ENCODE assay signal across 12 cellular contexts in genomic region chr19:50772408-50773311, GRCh38. TPM values are rescaled to one million over a fixed set of nuclear protein-coding genes. Genes with fewer than 3 reads are reported as not detected.
A peak's percentile ranks its signal among the peaks of the same experiment; 100 is the strongest.
DNase-seq lines count a peak whose midpoint lies in the region; ATAC-seq, FAIRE-seq and TF ChIP-seq lines count a peak whose summit lies in the region.
"Had no signal": no experiment of that assay in that cellular context is flagged by ENCODE, and none has a peak within 500 bp of the region (broad histone marks: within the 10 kb centered on the region; RNA-seq: fewer than 3 reads in every experiment).

No MANE protein-coding gene starts in this region.

- CTCF ChIA-PET in WTC11 (lab: Charles Lee), result interaction anchor here (0.9 to 1.8 kb wide), 4 partner anchors 48 to 216 kb away, joined by 3 to 6 read pairs (median 4); no protein-coding TSS in a partner anchor

- POLR2A ChIA-PET in WTC11 (lab: Charles Lee), result interaction anchor here (1.5 kb wide), 1 partner anchor 48 kb away, joined by 4 read pairs; no protein-coding TSS in a partner anchor

- H3K27me3 Mint-ChIP-seq in WTC11 (ENCODE audit: low read depth), result peaks cover 64% of the 10 kb centered on the region

- no peak overlapping the region for H3K27ac ChIP-seq in substantia nigra (ENCODE audit: low read depth, low read length, poor library complexity, severe bottlenecking)
- H3K27ac ChIP-seq: adrenal gland, tibial nerve had no signal

- no peak overlapping the region for H3K27ac Mint-ChIP-seq in WTC11
- H3K27ac Mint-ChIP-seq: T-helper 1 cell treated with Interleukin-12 subunit alpha and Interleukin-12 subunit beta and Interleukin-4 antibody, amounts not matched to agents 30 μg/mL and 1 μg/mL, for 36 hours had no signal

- H3K4me3 Mint-ChIP-seq in WTC11, result no peak overlapping the region
- H3K4me3 Mint-ChIP-seq: T-helper 1 cell treated with Interleukin-12 subunit alpha and Interleukin-12 subunit beta and Interleukin-4 antibody, amounts not matched to agents 30 μg/mL and 1 μg/mL, for 36 hours had no signal

- TF ChIP-seq CTCF in WTC11 (IDR thresholded peaks at IDR 0.05), result no peak

- H3K9me3 Mint-ChIP-seq in WTC11, result no peaks in the 10 kb centered on the region
- H3K9me3 Mint-ChIP-seq: T-helper 1 cell treated with Interleukin-12 subunit alpha and Interleukin-12 subunit beta and Interleukin-4 antibody, amounts not matched to agents 30 μg/mL and 1 μg/mL, for 36 hours had no signal

- no peak for FAIRE-seq in GM19239 (lab: Jason Lieb, UNC)

- H3K4me1 Mint-ChIP-seq in WTC11, result peaks cover 5% of the 10 kb centered on the region

- no peaks in the 10 kb centered on the region for H3K36me3 Mint-ChIP-seq in WTC11

- peak; percentile 61 for DNase-seq in AG08396 (ENCODE audit: low spot score)
- DNase-seq in Kasumi-1 (lab: John Stamatoyannopoulos, UW), result peak; percentile 32 to 58
- no peak for DNase-seq in WTC11 (ENCODE audit: low spot score)
- DNase-seq in substantia nigra (lab: John Stamatoyannopoulos, UW), result no peak
- no peak for DNase-seq in GM19239 (ENCODE audit: insufficient read length, low spot score)
- DNase-seq: adrenal gland, NCI-H526 treated with DMSO at 0.1 percent for 48 hours had no signal

- ATAC-seq in WTC11 (peak; percentile 61), HG02884 (IDR thresholded peaks at IDR 0.05; ENCODE audit: unreplicated experiment) (no peak)

TF ChIP-seq in WTC11, 78 proteins besides CTCF, POLR2A, EP300 and RAD21:
- TF ChIP-seq TEAD4 (CRISPR knock-in tag; IDR thresholded peaks at IDR 0.05) (no peak), CBFB (CRISPR knock-in tag; IDR thresholded peaks at IDR 0.05; ENCODE audit: low read depth) (no peak), ZNF281 (CRISPR knock-in tag; IDR thresholded peaks at IDR 0.05) (no peak), USF2 (CRISPR knock-in tag; IDR thresholded peaks at IDR 0.05) (peak; percentile 89), GABPB1 (CRISPR knock-in tag; IDR thresholded peaks at IDR 0.05) (no peak), USF1 (CRISPR knock-in tag; IDR thresholded peaks at IDR 0.05) (peak; percentile 85), CREB1 (CRISPR knock-in tag; IDR thresholded peaks at IDR 0.05) (no peak), IRF2 (CRISPR knock-in tag; IDR thresholded peaks at IDR 0.05; ENCODE audit: borderline replicate concordance, low read depth) (no peak), PRDM15 (CRISPR knock-in tag; IDR thresholded peaks at IDR 0.05) (no peak), NFYB (CRISPR knock-in tag; conservative IDR thresholded peaks at IDR 0.05; ENCODE audit: low read depth) (peak; percentile 92), GTF2I (CRISPR knock-in tag; conservative IDR thresholded peaks at IDR 0.05) (0 out of 2 replicates have a peak, but pooled peaks have one; percentile 12)

RNA-seq across cellular contexts. Expression of gene GPR32, which starts 2.4 kb away (rescaled TPM):
- total RNA-seq in WTC11 (2021), result not detected in 3 replicates
- total RNA-seq: adrenal gland, mononuclear cell, renal cortical epithelial cell, tibial nerve had no signal

RNA-seq across cellular contexts. Expression of gene ACP4, which starts 17.6 kb away (rescaled TPM):
- total RNA-seq in WTC11 (2021), result not detected in 3 replicates
- total RNA-seq: adrenal gland, mononuclear cell, renal cortical epithelial cell, tibial nerve had no signal

RNA-seq across cellular contexts. Expression of gene CLEC11A, which starts 49.5 kb away (rescaled TPM):
- total RNA-seq in WTC11 (2021), result 7.6 to 9.5 TPM (median 8.2 TPM) in 3 replicates

RNA-seq across cellular contexts. Expression of gene KLK1, which starts 50.9 kb away (rescaled TPM):
- total RNA-seq in WTC11 (2021), result 3.9 to 6.0 TPM (median 5.4 TPM) in 3 replicates
- total RNA-seq: mononuclear cell, renal cortical epithelial cell had no signal

RNA-seq across cellular contexts. Expression of gene SHANK1, which starts 53.1 kb away (rescaled TPM):
- total RNA-seq in WTC11 (2021), result 3.9 to 8.7 TPM (median 5.0 TPM) in 3 replicates

Comparison
In these comparisons a context has a peak if more than half of its experiments do, and no peak if none do; other contexts are left out.
1. DNase-seq: peak in AG08396 (single experiment) and Kasumi-1 (2 of 2); none in WTC11 (single experiment), substantia nigra (0 of 49) and GM19239 (single experiment).